ENCODE assay signal across 1 cellular context in the genomic region with DNA sequence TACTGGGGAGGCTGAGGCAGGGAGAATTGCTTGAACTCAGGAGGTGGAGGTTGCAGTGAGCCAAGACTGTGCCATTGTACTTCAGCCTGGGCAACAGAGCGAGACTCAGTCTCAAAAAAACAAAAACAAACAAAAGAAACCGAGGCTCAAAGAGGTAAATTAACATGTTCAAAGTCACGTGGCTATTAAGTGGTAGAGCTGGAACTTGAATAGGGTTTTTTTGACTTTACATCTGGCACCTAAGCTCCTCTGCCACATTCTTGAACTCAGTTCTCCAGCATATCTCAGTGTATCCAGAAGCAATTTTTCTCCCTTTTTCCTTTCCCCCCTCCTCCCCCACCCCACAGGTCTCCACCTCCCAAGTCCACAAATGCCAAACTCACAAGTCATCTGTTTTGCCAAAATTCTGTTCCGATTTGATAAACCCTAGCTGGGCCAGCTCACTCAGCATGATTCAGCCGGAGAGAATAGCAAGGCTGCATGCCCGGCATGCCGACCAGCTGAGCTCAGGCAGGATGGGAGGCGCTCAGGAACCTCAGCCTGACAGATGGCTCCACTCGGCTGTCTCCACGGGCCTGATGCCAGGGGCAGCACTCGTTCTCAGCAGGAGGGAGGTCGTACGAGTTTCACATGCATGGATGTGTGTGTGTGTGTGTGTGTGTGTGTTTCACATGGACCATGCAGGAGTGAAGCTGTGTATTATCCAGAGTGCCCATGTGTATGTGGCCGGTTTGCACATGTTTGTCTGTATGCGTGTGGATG.
TF ChIP-seq lines count a peak whose summit lies in the region.

No MANE protein-coding gene starts in this region.

TF ChIP-seq in K562, 482 proteins besides CTCF, POLR2A, EP300 and RAD21 (continued from another document):
- TF ChIP-seq, protein P1, sequence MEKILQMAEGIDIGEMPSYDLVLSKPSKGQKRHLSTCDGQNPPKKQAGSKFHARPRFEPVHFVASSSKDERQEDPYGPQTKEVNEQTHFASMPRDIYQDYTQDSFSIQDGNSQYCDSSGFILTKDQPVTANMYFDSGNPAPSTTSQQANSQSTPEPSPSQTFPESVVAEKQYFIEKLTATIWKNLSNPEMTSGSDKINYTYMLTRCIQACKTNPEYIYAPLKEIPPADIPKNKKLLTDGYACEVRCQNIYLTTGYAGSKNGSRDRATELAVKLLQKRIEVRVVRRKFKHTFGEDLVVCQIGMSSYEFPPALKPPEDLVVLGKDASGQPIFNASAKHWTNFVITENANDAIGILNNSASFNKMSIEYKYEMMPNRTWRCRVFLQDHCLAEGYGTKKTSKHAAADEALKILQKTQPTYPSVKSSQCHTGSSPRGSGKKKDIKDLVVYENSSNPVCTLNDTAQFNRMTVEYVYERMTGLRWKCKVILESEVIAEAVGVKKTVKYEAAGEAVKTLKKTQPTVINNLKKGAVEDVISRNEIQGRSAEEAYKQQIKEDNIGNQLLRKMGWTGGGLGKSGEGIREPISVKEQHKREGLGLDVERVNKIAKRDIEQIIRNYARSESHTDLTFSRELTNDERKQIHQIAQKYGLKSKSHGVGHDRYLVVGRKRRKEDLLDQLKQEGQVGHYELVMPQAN (IDR thresholded peaks at IDR 0.05; ENCODE audit: borderline replicate concordance), result 0 out of 2 replicates have a peak, but pooled peaks have one; percentile 39
- TF ChIP-seq JUN (IDR thresholded peaks at IDR 0.05; ENCODE audit: borderline replicate concordance, low read depth, low read length) (0 out of 2 replicates have a peak, but pooled peaks have one; percentile 25), JUN (CRISPR knock-in tag; IDR thresholded peaks at IDR 0.05; ENCODE audit: borderline replicate concordance) (no peak), NFIC (IDR thresholded peaks at IDR 0.05) (peak; percentile 74), ZNF785 (CRISPR knock-in tag; IDR thresholded peaks at IDR 0.05) (no peak), RBM22 (IDR thresholded peaks at IDR 0.05; ENCODE audit: low read depth, low read length, poor library complexity, severe bottlenecking) (no peak), EP400 (IDR thresholded peaks at IDR 0.05) (no peak), ZNF41 (CRISPR knock-in tag; conservative IDR thresholded peaks at IDR 0.05) (no peak), ZNF263 (CRISPR knock-in tag; IDR thresholded peaks at IDR 0.05; ENCODE audit: borderline replicate concordance) (no peak), ZZZ3 (IDR thresholded peaks at IDR 0.05) (no peak), NCOR1 (IDR thresholded peaks at IDR 0.05) (peak; percentile 83), MYNN (IDR thresholded peaks at IDR 0.05) (peak; percentile 77; the same call in 1 of the 2 replicates), MYNN (CRISPR knock-in tag; IDR thresholded peaks at IDR 0.05) (no peak), ZNF316 (IDR thresholded peaks at IDR 0.05) (peak; percentile 79), MAFK (IDR thresholded peaks at IDR 0.05; ENCODE audit: low read length) (peak; percentile 76), MAFG (tag; conservative IDR thresholded peaks at IDR 0.05) (peak; percentile 77), ZNF124 (CRISPR knock-in tag; IDR thresholded peaks at IDR 0.05) (no peak), TBL1XR1 (IDR thresholded peaks at IDR 0.05; ENCODE audit: low read length in 2 of 2) (no peak), POLR2AphosphoS5 (IDR thresholded peaks at IDR 0.05; ENCODE audit: control insufficient read depth, insufficient read depth, low read depth, low read length) (peak; percentile 60), TAL1 (IDR thresholded peaks at IDR 0.05) (peak; percentile 82), TEAD2 (tag; IDR thresholded peaks at IDR 0.05) (0 out of 2 replicates have a peak, but pooled peaks have one; percentile 2), SMARCA5 (IDR thresholded peaks at IDR 0.05) (peak; percentile 74), ZNF551 (CRISPR knock-in tag; IDR thresholded peaks at IDR 0.05) (no peak), ZNF408 (CRISPR knock-in tag; IDR thresholded peaks at IDR 0.05; ENCODE audit: low read depth) (no peak), GTF2B (IDR thresholded peaks at IDR 0.05; ENCODE audit: extremely low read depth, insufficient read length) (no peak), HIVEP1 (CRISPR knock-in tag; IDR thresholded peaks at IDR 0.05) (no peak), ZNF3 (CRISPR knock-in tag; IDR thresholded peaks at IDR 0.05) (no peak), TOE1 (IDR thresholded peaks at IDR 0.05; ENCODE audit: borderline replicate concordance) (0 out of 2 replicates have a peak, but pooled peaks have one; percentile 32), TOE1 (CRISPR knock-in tag; IDR thresholded peaks at IDR 0.05; ENCODE audit: borderline replicate concordance, low read depth) (no peak), TEAD4 (IDR thresholded peaks at IDR 0.05; ENCODE audit: low read length) (peak; percentile 66; the same call in 1 of the 2 replicates), TEAD4 (CRISPR knock-in tag; IDR thresholded peaks at IDR 0.05; ENCODE audit: borderline replicate concordance) (no peak), TEAD1 (CRISPR knock-in tag; IDR thresholded peaks at IDR 0.05) (peak in 1 of 2 experiments; percentile 85; a peak in 2 of 4 replicates)
- TF ChIP-seq, protein P2, sequence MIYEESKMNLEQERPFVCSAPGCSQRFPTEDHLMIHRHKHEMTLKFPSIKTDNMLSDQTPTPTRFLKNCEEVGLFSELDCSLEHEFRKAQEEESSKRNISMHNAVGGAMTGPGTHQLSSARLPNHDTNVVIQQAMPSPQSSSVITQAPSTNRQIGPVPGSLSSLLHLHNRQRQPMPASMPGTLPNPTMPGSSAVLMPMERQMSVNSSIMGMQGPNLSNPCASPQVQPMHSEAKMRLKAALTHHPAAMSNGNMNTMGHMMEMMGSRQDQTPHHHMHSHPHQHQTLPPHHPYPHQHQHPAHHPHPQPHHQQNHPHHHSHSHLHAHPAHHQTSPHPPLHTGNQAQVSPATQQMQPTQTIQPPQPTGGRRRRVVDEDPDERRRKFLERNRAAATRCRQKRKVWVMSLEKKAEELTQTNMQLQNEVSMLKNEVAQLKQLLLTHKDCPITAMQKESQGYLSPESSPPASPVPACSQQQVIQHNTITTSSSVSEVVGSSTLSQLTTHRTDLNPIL (CRISPR knock-in tag; IDR thresholded peaks at IDR 0.05), result no peak
